ENCODE assay signal across 1 cellular context in the genomic region with DNA sequence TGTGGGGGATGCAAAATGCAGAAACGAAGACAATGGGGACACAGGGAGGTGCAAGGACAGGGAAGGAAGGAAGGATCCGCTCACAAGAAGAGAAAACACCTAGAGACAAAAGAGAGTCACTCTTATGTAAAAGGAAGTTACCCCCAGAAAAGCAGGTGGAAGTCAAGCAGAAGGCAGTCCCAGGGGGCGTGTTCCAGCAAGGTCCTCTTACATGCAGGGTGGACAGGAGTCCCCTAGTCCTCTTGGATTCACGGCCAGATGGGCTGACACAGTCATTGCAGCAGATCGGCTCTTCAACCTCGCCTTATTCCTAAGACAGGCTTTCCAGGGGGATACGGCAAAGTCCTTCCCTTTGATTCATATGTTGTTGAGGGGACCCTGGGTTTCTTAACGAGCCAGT.
TF ChIP-seq lines count a peak whose summit lies in the region.

No MANE protein-coding gene starts in this region.

TF ChIP-seq in HepG2, 621 proteins besides CTCF, POLR2A, EP300 and RAD21 (continued from another document):
- TF ChIP-seq, protein P1, sequence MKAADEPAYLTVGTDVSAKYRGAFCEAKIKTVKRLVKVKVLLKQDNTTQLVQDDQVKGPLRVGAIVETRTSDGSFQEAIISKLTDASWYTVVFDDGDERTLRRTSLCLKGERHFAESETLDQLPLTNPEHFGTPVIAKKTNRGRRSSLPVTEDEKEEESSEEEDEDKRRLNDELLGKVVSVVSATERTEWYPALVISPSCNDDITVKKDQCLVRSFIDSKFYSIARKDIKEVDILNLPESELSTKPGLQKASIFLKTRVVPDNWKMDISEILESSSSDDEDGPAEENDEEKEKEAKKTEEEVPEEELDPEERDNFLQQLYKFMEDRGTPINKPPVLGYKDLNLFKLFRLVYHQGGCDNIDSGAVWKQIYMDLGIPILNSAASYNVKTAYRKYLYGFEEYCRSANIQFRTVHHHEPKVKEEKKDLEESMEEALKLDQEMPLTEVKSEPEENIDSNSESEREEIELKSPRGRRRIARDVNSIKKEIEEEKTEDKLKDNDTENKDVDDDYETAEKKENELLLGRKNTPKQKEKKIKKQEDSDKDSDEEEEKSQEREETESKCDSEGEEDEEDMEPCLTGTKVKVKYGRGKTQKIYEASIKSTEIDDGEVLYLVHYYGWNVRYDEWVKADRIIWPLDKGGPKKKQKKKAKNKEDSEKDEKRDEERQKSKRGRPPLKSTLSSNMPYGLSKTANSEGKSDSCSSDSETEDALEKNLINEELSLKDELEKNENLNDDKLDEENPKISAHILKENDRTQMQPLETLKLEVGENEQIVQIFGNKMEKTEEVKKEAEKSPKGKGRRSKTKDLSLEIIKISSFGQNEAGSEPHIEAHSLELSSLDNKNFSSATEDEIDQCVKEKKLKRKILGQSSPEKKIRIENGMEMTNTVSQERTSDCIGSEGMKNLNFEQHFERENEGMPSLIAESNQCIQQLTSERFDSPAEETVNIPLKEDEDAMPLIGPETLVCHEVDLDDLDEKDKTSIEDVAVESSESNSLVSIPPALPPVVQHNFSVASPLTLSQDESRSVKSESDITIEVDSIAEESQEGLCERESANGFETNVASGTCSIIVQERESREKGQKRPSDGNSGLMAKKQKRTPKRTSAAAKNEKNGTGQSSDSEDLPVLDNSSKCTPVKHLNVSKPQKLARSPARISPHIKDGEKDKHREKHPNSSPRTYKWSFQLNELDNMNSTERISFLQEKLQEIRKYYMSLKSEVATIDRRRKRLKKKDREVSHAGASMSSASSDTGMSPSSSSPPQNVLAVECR (CRISPR knock-in tag; IDR thresholded peaks at IDR 0.05; ENCODE audit: borderline replicate concordance), result 0 out of 2 replicates have a peak, but pooled peaks have one; percentile 1
